ENCODE assay signal across 18 cellular contexts in the genomic region with DNA sequence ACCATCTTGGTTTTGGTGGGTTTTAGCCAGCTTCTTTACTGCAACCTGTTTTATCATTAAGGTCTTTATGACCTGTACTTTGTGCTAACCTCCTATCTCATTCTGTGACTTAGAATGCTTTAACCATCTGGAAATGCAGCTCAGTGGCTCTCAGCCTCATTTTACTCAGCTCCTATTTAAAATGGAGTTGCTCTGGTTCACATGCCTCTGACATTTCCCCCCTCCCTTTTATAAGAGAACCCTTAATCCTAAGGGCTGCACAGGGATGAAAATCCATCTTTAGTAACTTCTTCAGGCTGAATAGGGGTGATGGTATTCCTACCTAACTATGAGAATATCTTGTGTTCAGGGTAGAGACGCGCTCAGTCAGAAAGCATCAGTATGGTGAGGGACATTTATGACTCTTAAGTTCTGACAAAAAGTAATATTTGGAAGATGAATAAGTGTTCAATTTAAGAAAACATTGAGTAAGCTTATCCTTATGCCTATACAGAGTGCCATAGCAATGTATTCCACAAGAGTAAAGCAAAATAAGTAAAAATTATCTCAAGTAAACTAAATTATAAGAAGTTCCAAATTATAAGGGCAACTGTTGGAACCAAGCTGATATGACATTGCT.
"Had no signal": no experiment of that assay in that cellular context is flagged by ENCODE, and none has a peak within 500 bp of the region (broad histone marks: within the 10 kb centered on the region; RNA-seq: fewer than 3 reads in every experiment).

No MANE protein-coding gene starts in this region.

- ATAC-seq: gastroesophageal sphincter, left ventricle myocardium superior had no signal

- H3K27ac ChIP-seq: epithelial cell of prostate, gastroesophageal sphincter, hepatocyte, neural progenitor cell, ovary, stomach had no signal

- DNase-seq: activated B cell treated with CpG ODN at 0.5 μM for 24 hours; activated CD4-positive, alpha-beta T cell treated with anti-CD3 and anti-CD28 coated beads, Interleukin-2, amount 50 U/mL, for 4 hours; activated gamma-delta T cell; central memory CD4-positive, alpha-beta T cell; cortex of kidney; effector CD8-positive, alpha-beta T cell; left ventricle myocardium superior; ovary; retina; SK-N-SH; stimulated activated CD4-positive, alpha-beta T cell treated with anti-CD3 and anti-CD28 coated beads, Interleukin-15, amount 100 ng/mL, for 24 hours; stimulated activated CD4-positive, alpha-beta T cell treated with anti-CD3 and anti-CD28 coated beads, Interleukin-4, amount 100 ng/mL, for 24 hours; stomach had no signal

- H3K4me3 Mint-ChIP-seq: activated B cell treated with CpG ODN at 0.5 μM for 24 hours, neural progenitor cell had no signal

- H3K9ac ChIP-seq: neural progenitor cell, SK-N-SH had no signal

- H3K4me1 Mint-ChIP-seq: neural progenitor cell had no signal

- H3K9me3 ChIP-seq: gastroesophageal sphincter, ovary, stomach, thoracic aorta had no signal

- H2AFZ ChIP-seq: hepatocyte, neural progenitor cell had no signal

- H3K36me3 ChIP-seq: ovary, thoracic aorta had no signal

- H3K9me3 Mint-ChIP-seq: activated B cell treated with CpG ODN at 0.5 μM for 24 hours had no signal

- H3K27me3 ChIP-seq: gastroesophageal sphincter, hepatocyte, neural progenitor cell, ovary, stomach had no signal

- H3K27me3 Mint-ChIP-seq: activated B cell treated with CpG ODN at 0.5 μM for 24 hours had no signal

- H3K4me2 ChIP-seq: hepatocyte, neural progenitor cell, SK-N-SH had no signal

- H3K4me1 ChIP-seq: neural progenitor cell had no signal

- H3K4me3 ChIP-seq: gastroesophageal sphincter, hepatocyte, neural progenitor cell, ovary, stomach, thoracic aorta had no signal

- H3K27ac Mint-ChIP-seq: activated B cell treated with CpG ODN at 0.5 μM for 24 hours, neural progenitor cell had no signal
